1 cellular context compared by ENCODE assay signal in the genomic region with DNA sequence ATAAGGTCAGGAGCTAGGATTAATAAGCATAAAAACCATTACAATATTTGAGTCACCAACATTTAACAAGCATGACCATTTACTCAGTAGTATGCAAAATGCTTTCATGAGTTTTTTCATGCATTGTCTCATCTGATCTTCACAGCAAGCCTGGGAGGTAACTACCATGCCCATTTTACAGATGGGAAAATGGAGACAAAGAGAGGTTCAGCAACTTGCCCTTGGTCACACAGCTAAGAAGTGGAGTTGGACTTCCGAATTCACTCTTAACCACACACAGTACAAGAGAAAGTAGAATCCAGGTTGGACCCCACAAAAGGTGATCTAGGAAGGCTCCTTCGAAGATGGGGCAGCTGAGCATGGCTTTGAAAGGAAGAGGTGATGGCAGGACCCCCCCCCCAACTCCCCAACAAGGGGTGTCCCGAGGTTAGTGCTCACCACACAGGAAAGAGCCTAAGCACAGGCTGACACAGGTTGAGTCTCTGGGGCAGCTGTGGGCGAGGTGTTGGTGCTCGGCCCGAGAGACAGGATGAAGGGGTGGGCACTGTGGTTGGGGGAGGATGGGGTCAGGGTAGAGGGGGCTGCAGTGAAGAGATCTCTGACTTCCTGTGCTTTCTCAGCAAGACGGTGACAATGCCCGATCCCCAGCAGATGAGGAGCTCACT.
TF ChIP-seq lines count a peak whose summit lies in the region.

No MANE protein-coding gene starts in this region.

TF ChIP-seq in GM12878, 131 proteins besides CTCF, POLR2A, EP300 and RAD21 (continued from another document and continues in another):
- TF ChIP-seq, protein P1, sequence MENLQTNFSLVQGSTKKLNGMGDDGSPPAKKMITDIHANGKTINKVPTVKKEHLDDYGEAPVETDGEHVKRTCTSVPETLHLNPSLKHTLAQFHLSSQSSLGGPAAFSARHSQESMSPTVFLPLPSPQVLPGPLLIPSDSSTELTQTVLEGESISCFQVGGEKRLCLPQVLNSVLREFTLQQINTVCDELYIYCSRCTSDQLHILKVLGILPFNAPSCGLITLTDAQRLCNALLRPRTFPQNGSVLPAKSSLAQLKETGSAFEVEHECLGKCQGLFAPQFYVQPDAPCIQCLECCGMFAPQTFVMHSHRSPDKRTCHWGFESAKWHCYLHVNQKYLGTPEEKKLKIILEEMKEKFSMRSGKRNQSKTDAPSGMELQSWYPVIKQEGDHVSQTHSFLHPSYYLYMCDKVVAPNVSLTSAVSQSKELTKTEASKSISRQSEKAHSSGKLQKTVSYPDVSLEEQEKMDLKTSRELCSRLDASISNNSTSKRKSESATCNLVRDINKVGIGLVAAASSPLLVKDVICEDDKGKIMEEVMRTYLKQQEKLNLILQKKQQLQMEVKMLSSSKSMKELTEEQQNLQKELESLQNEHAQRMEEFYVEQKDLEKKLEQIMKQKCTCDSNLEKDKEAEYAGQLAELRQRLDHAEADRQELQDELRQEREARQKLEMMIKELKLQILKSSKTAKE (IDR thresholded peaks at IDR 0.05; ENCODE audit: low read depth, poor library complexity, severe bottlenecking), result no peak
- 0 out of 2 replicates have a peak, but pooled peaks have one; percentile 21 for TF ChIP-seq ATF7 (IDR thresholded peaks at IDR 0.05; ENCODE audit: low read depth)
- TF ChIP-seq SUZ12 (IDR thresholded peaks at IDR 0.05; ENCODE audit: unreplicated experiment), result no peak
- TF ChIP-seq BCL11A (IDR thresholded peaks at IDR 0.05; ENCODE audit: low read depth, low read length), result no peak
- peak; percentile 65; the same call in 1 of the 2 replicates for TF ChIP-seq IKZF1 (conservative IDR thresholded peaks at IDR 0.05)
- TF ChIP-seq MEF2B (IDR thresholded peaks at IDR 0.05; ENCODE audit: partially characterized antibody, poor library complexity, severe bottlenecking), result peak; percentile 46
- TF ChIP-seq TCF7 (IDR thresholded peaks at IDR 0.05; ENCODE audit: borderline replicate concordance), result no peak
- no peak for TF ChIP-seq YBX1 (IDR thresholded peaks at IDR 0.05)
- peak in 1 of 2 experiments; percentile 25; a peak in 1 of 4 replicates for TF ChIP-seq BHLHE40 (IDR thresholded peaks at IDR 0.05; ENCODE audit: borderline replicate concordance in 1 of 2, low read depth in 2 of 2, low read length in 1 of 2)
- TF ChIP-seq SMAD5 (IDR thresholded peaks at IDR 0.05; ENCODE audit: low read depth), result no peak
- no peak for TF ChIP-seq MYC (IDR thresholded peaks at IDR 0.05; ENCODE audit: insufficient read depth, insufficient read length, insufficient replicate concordance, low read length, severe bottlenecking)
- TF ChIP-seq SRF (IDR thresholded peaks at IDR 0.05; ENCODE audit: low read depth in 2 of 2, low read length in 2 of 2), result no peak
- no peak for TF ChIP-seq E4F1 (IDR thresholded peaks at IDR 0.05; ENCODE audit: borderline replicate concordance, partially characterized antibody)
- no peak for TF ChIP-seq ZNF592 (IDR thresholded peaks at IDR 0.05)
- TF ChIP-seq RELA (IDR thresholded peaks at IDR 0.05; ENCODE audit: borderline replicate concordance, partially characterized antibody), result no peak
- TF ChIP-seq SMC3 (IDR thresholded peaks at IDR 0.05; ENCODE audit: borderline replicate concordance, low read length), result no peak
- TF ChIP-seq MYB (IDR thresholded peaks at IDR 0.05; ENCODE audit: borderline replicate concordance, low read depth, low read length), result no peak
- TF ChIP-seq IRF4 (IDR thresholded peaks at IDR 0.05; ENCODE audit: low read depth, low read length), result no peak
- TF ChIP-seq RAD51 (IDR thresholded peaks at IDR 0.05), result no peak
- TF ChIP-seq RB1 (IDR thresholded peaks at IDR 0.05; ENCODE audit: borderline replicate concordance), result no peak
- TF ChIP-seq CHD4 (IDR thresholded peaks at IDR 0.05), result no peak
- no peak for TF ChIP-seq SP1 (IDR thresholded peaks at IDR 0.05; ENCODE audit: low read depth, low read length)
- no peak for TF ChIP-seq STAT3 (IDR thresholded peaks at IDR 0.05; ENCODE audit: low read depth, low read length)
- TF ChIP-seq TCF3 (IDR thresholded peaks at IDR 0.05; ENCODE audit: borderline replicate concordance, insufficient read depth, low read depth, low read length), result no peak
- TF ChIP-seq, protein P2, sequence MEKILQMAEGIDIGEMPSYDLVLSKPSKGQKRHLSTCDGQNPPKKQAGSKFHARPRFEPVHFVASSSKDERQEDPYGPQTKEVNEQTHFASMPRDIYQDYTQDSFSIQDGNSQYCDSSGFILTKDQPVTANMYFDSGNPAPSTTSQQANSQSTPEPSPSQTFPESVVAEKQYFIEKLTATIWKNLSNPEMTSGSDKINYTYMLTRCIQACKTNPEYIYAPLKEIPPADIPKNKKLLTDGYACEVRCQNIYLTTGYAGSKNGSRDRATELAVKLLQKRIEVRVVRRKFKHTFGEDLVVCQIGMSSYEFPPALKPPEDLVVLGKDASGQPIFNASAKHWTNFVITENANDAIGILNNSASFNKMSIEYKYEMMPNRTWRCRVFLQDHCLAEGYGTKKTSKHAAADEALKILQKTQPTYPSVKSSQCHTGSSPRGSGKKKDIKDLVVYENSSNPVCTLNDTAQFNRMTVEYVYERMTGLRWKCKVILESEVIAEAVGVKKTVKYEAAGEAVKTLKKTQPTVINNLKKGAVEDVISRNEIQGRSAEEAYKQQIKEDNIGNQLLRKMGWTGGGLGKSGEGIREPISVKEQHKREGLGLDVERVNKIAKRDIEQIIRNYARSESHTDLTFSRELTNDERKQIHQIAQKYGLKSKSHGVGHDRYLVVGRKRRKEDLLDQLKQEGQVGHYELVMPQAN (conservative IDR thresholded peaks at IDR 0.05), result no peak
- TF ChIP-seq NFXL1 (IDR thresholded peaks at IDR 0.05; ENCODE audit: borderline replicate concordance), result peak; percentile 82; the same call in 1 of the 2 replicates
- TF ChIP-seq TBL1XR1 (IDR thresholded peaks at IDR 0.05; ENCODE audit: low read depth, low read length), result no peak
- no peak for TF ChIP-seq KLF5 (IDR thresholded peaks at IDR 0.05; ENCODE audit: partially characterized antibody)
- TF ChIP-seq STAT1 (conservative IDR thresholded peaks at IDR 0.05), result no peak
- TF ChIP-seq HCFC1 (IDR thresholded peaks at IDR 0.05; ENCODE audit: low read length), result no peak
- no peak for TF ChIP-seq HDGF (IDR thresholded peaks at IDR 0.05)
- TF ChIP-seq SREBF2 (IDR thresholded peaks at IDR 0.05; ENCODE audit: low read length), result no peak
- TF ChIP-seq POU2F2 (IDR thresholded peaks at IDR 0.05; ENCODE audit: borderline replicate concordance, low read depth, low read length), result no peak
- TF ChIP-seq NR2F1 (conservative IDR thresholded peaks at IDR 0.05), result no peak; the same call in 1 of the 2 replicates
- no peak for TF ChIP-seq IRF5 (IDR thresholded peaks at IDR 0.05; ENCODE audit: borderline replicate concordance)
- TF ChIP-seq RUNX3 (IDR thresholded peaks at IDR 0.05; ENCODE audit: low read length), result peak; percentile 76
- no peak for TF ChIP-seq PRDM15 (CRISPR knock-in tag; IDR thresholded peaks at IDR 0.05)
- TF ChIP-seq REST (IDR thresholded peaks at IDR 0.05; ENCODE audit: low read depth, low read length), result no peak
- TF ChIP-seq NR2C2 (IDR thresholded peaks at IDR 0.05; ENCODE audit: borderline replicate concordance, control insufficient read depth, insufficient read length, low read depth), result no peak
- peak; percentile 44; the same call in 1 of the 2 replicates for TF ChIP-seq CHD2 (IDR thresholded peaks at IDR 0.05; ENCODE audit: borderline replicate concordance, low read depth, low read length)
